In genomic region chr19:3766520-3766919, GRCh38 we compare ENCODE assay signal across 16 cellular contexts. TPM values are rescaled to one million over a fixed set of nuclear protein-coding genes. Genes with fewer than 3 reads are reported as not detected.
DNase-seq lines count a peak whose midpoint lies in the region; ATAC-seq, FAIRE-seq and TF ChIP-seq lines count a peak whose summit lies in the region.
"Had no signal": no experiment of that assay in that cellular context is flagged by ENCODE, and none has a peak within 500 bp of the region (broad histone marks: within the 10 kb centered on the region; RNA-seq: fewer than 3 reads in every experiment).

No MANE protein-coding gene starts in this region.

- H4K20me1 ChIP-seq in GM12878 (ENCODE audit: control insufficient read depth, insufficient read depth), result no peaks in the 10 kb centered on the region

- intact Hi-C loops in natural killer cell (cut with micrococcal nuclease) (no loop called here), GM12878 (cut with micrococcal nuclease; ENCODE audit: unreplicated experiment) (no loop called here), transverse colon (cut with DNase I; ENCODE audit: low total_unique reads) (no loop called here)

- no peak for FAIRE-seq in GM12878 (lab: Jason Lieb, UNC)

- H3K4me3 ChIP-seq in GM12878 (no peak overlapping the region), transverse colon (no peak overlapping the region)
- H3K4me3 ChIP-seq: esophagus muscularis mucosa had no signal

- TF ChIP-seq EP300 in GM12878 (IDR thresholded peaks at IDR 0.05; ENCODE audit: borderline replicate concordance in 1 of 2, control insufficient read depth in 1 of 2, low read depth in 2 of 2, low read length in 2 of 2) (no peak), transverse colon (IDR thresholded peaks at IDR 0.05; ENCODE audit: low read depth) (no peak)

- CTCF ChIA-PET in GM12878 (lab: Yijun Ruan, JAX), result no interaction called here

- no peak overlapping the region for H3K9ac ChIP-seq in GM12878 (ENCODE audit: control insufficient read depth, insufficient read depth, low read length)

- H3K36me3 ChIP-seq in GM12878 (ENCODE audit: control insufficient read depth in 2 of 2, insufficient read depth in 2 of 2, low read length in 1 of 2) (peaks cover 0 to 18% of the 10 kb centered on the region in 2 experiments; a peak in 2 of 4 replicates), transverse colon (peaks cover 0 to 8% (median 2%) of the 10 kb centered on the region in 4 donors)

- TF ChIP-seq POLR2A in GM12878 (IDR thresholded peaks at IDR 0.05; ENCODE audit: low read depth, low read length) (no peak), transverse colon (IDR thresholded peaks at IDR 0.05) (no peak)

- 37% methylated on average over 7 of the region's 7 CpGs for WGBS in GM12878 (ENCODE audit: insufficient coverage, insufficient replicate concordance, low lambda C conversion rate, missing lambda C conversion rate)
- 86 to 90% methylated on average over 2 to 7 of the region's 7 CpGs for WGBS in transverse colon (ENCODE audit: low coverage in 1 of 2), 2 donors

- H3K27me3 ChIP-seq in GM12878 (replicated peaks in 1 of 2; ENCODE audit: control insufficient read depth in 2 of 2, insufficient read depth in 2 of 2, low read length in 1 of 2) (no peaks in the 10 kb centered on the region), transverse colon (no peaks in the 10 kb centered on the region)

- H3K79me2 ChIP-seq in GM12878 (ENCODE audit: control insufficient read depth, insufficient read depth, low read length), result peaks cover 7% of the 10 kb centered on the region

- no peaks in the 10 kb centered on the region for H3K9me3 ChIP-seq in GM12878 (replicated peaks; ENCODE audit: control insufficient read depth, insufficient read depth, low read length)
- no peaks in the 10 kb centered on the region for H3K9me3 ChIP-seq in transverse colon
- H3K9me3 ChIP-seq: esophagus muscularis mucosa had no signal

- RAD21 ChIA-PET in GM12878 (lab: Charles Lee; ENCODE audit: unreplicated experiment), result no interaction called here

- no peaks in the 10 kb centered on the region for H3K36me3 Mint-ChIP-seq in natural killer cell treated with Interleukin-12 subunit alpha and Interleukin-12 subunit beta and Interleukin-15 and Interleukin-18, amount 100 ng/mL, for 72 hours
- no peaks in the 10 kb centered on the region for H3K36me3 Mint-ChIP-seq in natural killer cell

- H3K4me2 ChIP-seq in GM12878 (ENCODE audit: control insufficient read depth, insufficient read depth), result no peak overlapping the region

- POLR2A ChIA-PET in GM12878 (lab: Charles Lee), result interaction anchor here (0.6 kb wide), 1 partner anchor 858 kb away, joined by 8 read pairs; no protein-coding TSS in a partner anchor

- H3K27me3 Mint-ChIP-seq in natural killer cell treated with Interleukin-12 subunit alpha and Interleukin-12 subunit beta and Interleukin-15 and Interleukin-18, amount 100 ng/mL, for 72 hours, result no peaks in the 10 kb centered on the region
- H3K27me3 Mint-ChIP-seq in natural killer cell (ENCODE audit: low read depth in 2 of 2), result no peaks in the 10 kb centered on the region

- H3K27ac ChIP-seq in GM12878 (ENCODE audit: control insufficient read depth, insufficient read depth) (peak overlapping the region; percentile 10; the same call in 1 of the 2 replicates), transverse colon (no peak overlapping the region)
- H3K27ac ChIP-seq: esophagus muscularis mucosa had no signal

- TF ChIP-seq CTCF in natural killer cell (IDR thresholded peaks at IDR 0.05), result no peak
- TF ChIP-seq CTCF in GM12878 (IDR thresholded peaks at IDR 0.05 in 2 of 3, conservative IDR thresholded peaks at IDR 0.05 in 1 of 3; ENCODE audit: control insufficient read depth in 2 of 3, extremely low read depth in 1 of 3, insufficient read depth in 1 of 3, low read depth in 3 of 3, low read length in 3 of 3), result no peak
- no peak for TF ChIP-seq CTCF in transverse colon (IDR thresholded peaks at IDR 0.05)

- no peaks in the 10 kb centered on the region for H3K9me3 Mint-ChIP-seq in natural killer cell treated with Interleukin-12 subunit alpha and Interleukin-12 subunit beta and Interleukin-15 and Interleukin-18, amount 100 ng/mL, for 72 hours
- no peaks in the 10 kb centered on the region for H3K9me3 Mint-ChIP-seq in natural killer cell

- peak overlapping the region; percentile 92 for H3K27ac Mint-ChIP-seq in natural killer cell treated with Interleukin-12 subunit alpha and Interleukin-12 subunit beta and Interleukin-15 and Interleukin-18, amount 100 ng/mL, for 72 hours
- H3K27ac Mint-ChIP-seq in natural killer cell, result peak overlapping the region in 1 of 2 donors; percentile 76

- peak overlapping the region; percentile 78 for H3K4me3 Mint-ChIP-seq in natural killer cell treated with Interleukin-12 subunit alpha and Interleukin-12 subunit beta and Interleukin-15 and Interleukin-18, amount 100 ng/mL, for 72 hours
- H3K4me3 Mint-ChIP-seq in natural killer cell, result no peak overlapping the region

- no peak for DNase-seq in natural killer cell treated with Interleukin-12 subunit alpha and Interleukin-12 subunit beta and Interleukin-15 and Interleukin-18, amount 100 ng/mL, for 72 hours (ENCODE audit: low spot score)
- DNase-seq in natural killer cell, result no peak
- DNase-seq in GM12878 (ENCODE audit: low read depth, low spot score), result no peak
- DNase-seq in germinal center (ENCODE audit: low spot score), result no peak
- no peak for DNase-seq in transverse colon
- DNase-seq: dermis blood vessel endothelial cell, NCI-H2029 treated with DMSO at 0.1 percent for 48 hours, NCI-H524 treated with DMSO at 0.1 percent for 48 hours had no signal

- H3K4me1 ChIP-seq in GM12878 (ENCODE audit: control insufficient read depth, insufficient read depth, low read length) (peaks cover 4% of the 10 kb centered on the region; the same call in 1 of the 2 replicates), transverse colon (peaks cover 0 to 18% (median 12%) of the 10 kb centered on the region in 4 donors)

- peaks cover 23 to 25% of the 10 kb centered on the region in 2 donors for H3K4me1 Mint-ChIP-seq in natural killer cell treated with Interleukin-12 subunit alpha and Interleukin-12 subunit beta and Interleukin-15 and Interleukin-18, amount 100 ng/mL, for 72 hours (ENCODE audit: low read depth in 2 of 2)
- peaks cover 19 to 24% of the 10 kb centered on the region in 2 donors for H3K4me1 Mint-ChIP-seq in natural killer cell

- BruUV-seq in GM12878 (replicated peaks; lab: Mats Ljungman, UMichigan), result no TSS peak

- TF ChIP-seq RAD21 in GM12878 (IDR thresholded peaks at IDR 0.05; ENCODE audit: insufficient read depth, low read depth, low read length), result no peak

- in situ Hi-C loops in GM12878 (cut with MboI) (no loop called here), transverse colon (cut with MboI; ENCODE audit: low pct_ligation_motif_present in 1 of 4, low pct_unique_long_range_greater_than_20kb in 1 of 4, low sequenced_read_pairs in 3 of 4) (no loop called here)

- SMC1A ChIA-PET in GM12878 (lab: Charles Lee; ENCODE audit: uncharacterized antibody, unreplicated experiment), result no interaction called here

- H2AFZ ChIP-seq in GM12878 (ENCODE audit: control insufficient read depth, low read depth, low read length), result no peak overlapping the region

- no peak for ATAC-seq in natural killer cell treated with Interleukin-12 subunit alpha and Interleukin-12 subunit beta and Interleukin-15 and Interleukin-18, amount 100 ng/mL, for 72 hours
- ATAC-seq in natural killer cell, result no peak
- ATAC-seq in GM12878, result no peak
- no peak for ATAC-seq in GM21529 (IDR thresholded peaks at IDR 0.05; ENCODE audit: unreplicated experiment)
- ATAC-seq: SK-N-SH treated with all-trans-retinoic acid at 6 μM for 48 hours had no signal

RNA-seq across cellular contexts. Expression of gene MRPL54, which starts 4.0 kb away (rescaled TPM):
- total RNA-seq in natural killer cell treated with Interleukin-12 subunit alpha and Interleukin-12 subunit beta and Interleukin-15 and Interleukin-18, amount 100 ng/mL, for 72 hours, result 10 to 100 TPM; 58.5 to 75.1 TPM
- 10 to 100 TPM; 54.1 to 60.5 (median 55.5) TPM for total RNA-seq in natural killer cell
- total RNA-seq in GM12878 (2013; cell fraction: nucleolus; rRNA removed), result 2.3 and 4.9 TPM in 2 replicates
- 81.9 and 86.2 TPM in 2 replicates for total RNA-seq in GM12878 (2014; rRNA removed)
- 73.2 and 77.4 TPM in 2 replicates for total RNA-seq in GM12878 (2014; rRNA removed; fragmentation: Illumina TruSeq; extraction: Trizol)
- total RNA-seq in GM12878 (2021), result 72.9 and 75.5 TPM in 2 replicates
- 36.4 TPM for polyA plus RNA-seq in GM12878 (2011; ENCODE audit: low read depth)
- 39.4 and 61.6 TPM in 2 replicates for polyA plus RNA-seq in GM12878 (2011; rRNA removed)
- 108 and 146 TPM in 2 replicates for polyA plus RNA-seq in GM12878 (2011; cell fraction: cytosol; rRNA removed)
- 42.6 and 53.5 TPM in 2 replicates for polyA plus RNA-seq in GM12878 (2011; cell fraction: nucleus; rRNA removed)
- polyA plus RNA-seq in GM12878 (2012), result 44.9 and 55.2 TPM in 2 replicates
- polyA plus RNA-seq in GM12878 (2014; fragmentation: Illumina TruSeq; extraction: Trizol), result 14.3 and 46.5 TPM in 2 replicates
- polyA plus RNA-seq in GM12878 (2014; fragmentation: Nextera tagmentation; extraction: Ambion mirVana), result 10 to 100 TPM in 1 of 2 experiments, 1 to 10 TPM in 1; 3.1 to 14.9 TPM
- polyA plus RNA-seq in GM12878 (2014; rRNA removed), result 78.3 and 107 TPM in 2 replicates
- 10 to 100 TPM; 86.3 to 98.7 TPM for polyA plus RNA-seq in GM12878 (2016; fragmentation: Nextera tagmentation; extraction: Ambion mirVana)
- polyA minus RNA-seq in GM12878 (2011; rRNA and poly(A)+ RNA removed), result 6.1 and 12.8 TPM in 2 replicates
- polyA minus RNA-seq in GM12878 (2011; cell fraction: cytosol; rRNA and poly(A)+ RNA removed), result 7.8 and 10.6 TPM in 2 replicates
- 5.4 and 7.7 TPM in 2 replicates for polyA minus RNA-seq in GM12878 (2011; cell fraction: nucleus; rRNA and poly(A)+ RNA removed)
- 10 to 100 TPM; 38.0 to 72.2 (median 52.1) TPM for total RNA-seq in transverse colon

RNA-seq across cellular contexts. Expression of gene APBA3, which starts 5.0 kb away (rescaled TPM):
- 10 to 100 TPM; 40.6 to 55.4 TPM for total RNA-seq in natural killer cell treated with Interleukin-12 subunit alpha and Interleukin-12 subunit beta and Interleukin-15 and Interleukin-18, amount 100 ng/mL, for 72 hours
- total RNA-seq in natural killer cell, result 10 to 100 TPM; 39.9 to 53.6 (median 43.8) TPM
- 58.3 and 70.4 TPM in 2 replicates for total RNA-seq in GM12878 (2013; cell fraction: nucleolus; rRNA removed)
- total RNA-seq in GM12878 (2014; rRNA removed), result 29.4 and 29.6 TPM in 2 replicates
- 8.7 and 11.5 TPM in 2 replicates for total RNA-seq in GM12878 (2014; rRNA removed; fragmentation: Illumina TruSeq; extraction: Trizol)
- 24.7 and 27.0 TPM in 2 replicates for total RNA-seq in GM12878 (2021)
- 8.7 TPM for polyA plus RNA-seq in GM12878 (2011; ENCODE audit: low read depth)
- 5.8 and 13.4 TPM in 2 replicates for polyA plus RNA-seq in GM12878 (2011; rRNA removed)
- 21.6 and 28.8 TPM in 2 replicates for polyA plus RNA-seq in GM12878 (2011; cell fraction: cytosol; rRNA removed)
- polyA plus RNA-seq in GM12878 (2011; cell fraction: nucleus; rRNA removed), result 80.2 and 82.1 TPM in 2 replicates
- polyA plus RNA-seq in GM12878 (2012), result 21.4 and 25.3 TPM in 2 replicates
- polyA plus RNA-seq in GM12878 (2014; fragmentation: Illumina TruSeq; extraction: Trizol), result 1.9 and 8.8 TPM in 2 replicates
- polyA plus RNA-seq in GM12878 (2014; fragmentation: Nextera tagmentation; extraction: Ambion mirVana), result under 1 TPM; 0.31 to 0.91 TPM
- 36.4 and 40.4 TPM in 2 replicates for polyA plus RNA-seq in GM12878 (2014; rRNA removed)
- polyA plus RNA-seq in GM12878 (2016; fragmentation: Nextera tagmentation; extraction: Ambion mirVana), result 10 to 100 TPM; 23.2 to 27.3 TPM
- 8.6 and 22.0 TPM in 2 replicates for polyA minus RNA-seq in GM12878 (2011; rRNA and poly(A)+ RNA removed)
- polyA minus RNA-seq in GM12878 (2011; cell fraction: cytosol; rRNA and poly(A)+ RNA removed), result 9.4 and 10.7 TPM in 2 replicates
- 22.6 and 33.4 TPM in 2 replicates for polyA minus RNA-seq in GM12878 (2011; cell fraction: nucleus; rRNA and poly(A)+ RNA removed)
- total RNA-seq in transverse colon, result 100 to 1,000 TPM in 2 of 4 donors, 10 to 100 TPM in 2; 24.0 to 284 (median 95.7) TPM

RNA-seq across cellular contexts. Expression of gene RAX2, which starts 5.5 kb away (rescaled TPM):
- under 1 TPM in 1 of 2 donors, not detected in 1; 0.21 TPM for total RNA-seq in natural killer cell treated with Interleukin-12 subunit alpha and Interleukin-12 subunit beta and Interleukin-15 and Interleukin-18, amount 100 ng/mL, for 72 hours
- not detected for total RNA-seq in natural killer cell
- not detected in 2 replicates for total RNA-seq in GM12878 (2013; cell fraction: nucleolus; rRNA removed)
- not detected in 2 replicates for total RNA-seq in GM12878 (2014; rRNA removed)
- total RNA-seq in GM12878 (2014; rRNA removed; fragmentation: Illumina TruSeq; extraction: Trizol), result not detected in 2 replicates
- not detected in 2 replicates for total RNA-seq in GM12878 (2021)
- polyA plus RNA-seq in GM12878 (2011; ENCODE audit: low read depth), result not detected
- polyA plus RNA-seq in GM12878 (2011; rRNA removed), result not detected in 2 replicates
- polyA plus RNA-seq in GM12878 (2011; cell fraction: cytosol; rRNA removed), result not detected in 2 replicates
- not detected in 2 replicates for polyA plus RNA-seq in GM12878 (2011; cell fraction: nucleus; rRNA removed)
- polyA plus RNA-seq in GM12878 (2012), result not detected in 2 replicates
- not detected in 2 replicates for polyA plus RNA-seq in GM12878 (2014; fragmentation: Illumina TruSeq; extraction: Trizol)
- not detected for polyA plus RNA-seq in GM12878 (2014; fragmentation: Nextera tagmentation; extraction: Ambion mirVana)
- polyA plus RNA-seq in GM12878 (2014; rRNA removed), result not detected in 2 replicates
- polyA plus RNA-seq in GM12878 (2016; fragmentation: Nextera tagmentation; extraction: Ambion mirVana), result not detected
- not detected in 2 replicates for polyA minus RNA-seq in GM12878 (2011; rRNA and poly(A)+ RNA removed)
- not detected in 2 replicates for polyA minus RNA-seq in GM12878 (2011; cell fraction: cytosol; rRNA and poly(A)+ RNA removed)
- polyA minus RNA-seq in GM12878 (2011; cell fraction: nucleus; rRNA and poly(A)+ RNA removed), result not detected in 2 replicates
- total RNA-seq in transverse colon, result not detected
- total RNA-seq: dermis blood vessel endothelial cell, esophagus muscularis mucosa, HT-29, kidney epithelial cell, M059J, mucosa of gallbladder, posterior vena cava had no signal

RNA-seq across cellular contexts. Expression of gene MATK, which starts 19.7 kb away (rescaled TPM):
- 10 to 100 TPM; 58.5 to 61.9 TPM for total RNA-seq in natural killer cell treated with Interleukin-12 subunit alpha and Interleukin-12 subunit beta and Interleukin-15 and Interleukin-18, amount 100 ng/mL, for 72 hours
- total RNA-seq in natural killer cell (100 to 1,000 TPM; 269 to 353 (median 317) TPM), GM12878 (2014; rRNA removed) (1.8 and 1.9 TPM in 2 replicates), GM12878 (2014; rRNA removed; fragmentation: Illumina TruSeq; extraction: Trizol) (0.37 and 0.72 TPM in 2 replicates), GM12878 (2021) (1.6 and 1.8 TPM in 2 replicates), transverse colon (1 to 10 TPM in 2 of 4 donors, under 1 TPM in 1, not detected in 1; 0.60 to 6.1 (median 2.9) TPM)
- 4.8 and 7.6 TPM in 2 replicates for total RNA-seq in GM12878 (2013; cell fraction: nucleolus; rRNA removed)
- polyA plus RNA-seq in GM12878 (2011; ENCODE audit: low read depth), result 0.35 TPM
- polyA plus RNA-seq in GM12878 (2011; rRNA removed) (1.4 and 2.2 TPM in 2 replicates), GM12878 (2014; fragmentation: Illumina TruSeq; extraction: Trizol) (0.38 TPM in 1 of 2 replicates, not detected in the other), GM12878 (2014; fragmentation: Nextera tagmentation; extraction: Ambion mirVana) (not detected), GM12878 (2014; rRNA removed) (1.6 TPM in 2 replicates), GM12878 (2016; fragmentation: Nextera tagmentation; extraction: Ambion mirVana) (under 1 TPM; 0.24 to 0.71 TPM)
- 3.2 and 5.0 TPM in 2 replicates for polyA plus RNA-seq in GM12878 (2011; cell fraction: cytosol; rRNA removed)
- 7.0 and 7.2 TPM in 2 replicates for polyA plus RNA-seq in GM12878 (2011; cell fraction: nucleus; rRNA removed)
- polyA plus RNA-seq in GM12878 (2012), result 0.41 and 1.4 TPM in 2 replicates
- polyA minus RNA-seq in GM12878 (2011; rRNA and poly(A)+ RNA removed), result 2.3 and 2.6 TPM in 2 replicates
- polyA minus RNA-seq in GM12878 (2011; cell fraction: cytosol; rRNA and poly(A)+ RNA removed), result 1.4 and 2.9 TPM in 2 replicates
- polyA minus RNA-seq in GM12878 (2011; cell fraction: nucleus; rRNA and poly(A)+ RNA removed), result 2.2 TPM in 2 replicates
- total RNA-seq: M059J had no signal

RNA-seq across cellular contexts. Expression of gene TJP3, which starts 58.3 kb away (rescaled TPM):
- total RNA-seq in natural killer cell treated with Interleukin-12 subunit alpha and Interleukin-12 subunit beta and Interleukin-15 and Interleukin-18, amount 100 ng/mL, for 72 hours, result 1 to 10 TPM in 1 of 2 donors, under 1 TPM in 1; 0.57 to 2.1 TPM
- 1 to 10 TPM; 1.1 to 2.9 (median 1.3) TPM for total RNA-seq in natural killer cell
- not detected in 2 replicates for total RNA-seq in GM12878 (2013; cell fraction: nucleolus; rRNA removed)
- total RNA-seq in GM12878 (2014; rRNA removed), result not detected in 2 replicates
- total RNA-seq in GM12878 (2014; rRNA removed; fragmentation: Illumina TruSeq; extraction: Trizol), result not detected in 2 replicates
- 0.16 and 0.41 TPM in 2 replicates for total RNA-seq in GM12878 (2021)
- not detected for polyA plus RNA-seq in GM12878 (2011; ENCODE audit: low read depth)
- 0.06 and 0.18 TPM in 2 replicates for polyA plus RNA-seq in GM12878 (2011; rRNA removed)
- 0.07 and 0.12 TPM in 2 replicates for polyA plus RNA-seq in GM12878 (2011; cell fraction: cytosol; rRNA removed)
- 0.19 and 0.51 TPM in 2 replicates for polyA plus RNA-seq in GM12878 (2011; cell fraction: nucleus; rRNA removed)
- 0.18 TPM in 1 of 2 replicates, not detected in the other for polyA plus RNA-seq in GM12878 (2012)
- not detected in 2 replicates for polyA plus RNA-seq in GM12878 (2014; fragmentation: Illumina TruSeq; extraction: Trizol)
- polyA plus RNA-seq in GM12878 (2014; fragmentation: Nextera tagmentation; extraction: Ambion mirVana), result not detected
- polyA plus RNA-seq in GM12878 (2014; rRNA removed), result 0.03 and 0.04 TPM in 2 replicates
- polyA plus RNA-seq in GM12878 (2016; fragmentation: Nextera tagmentation; extraction: Ambion mirVana), result 1 to 10 TPM in 1 of 2 experiments, not detected in 1; 1.2 TPM
- 0.05 TPM in 1 of 2 replicates, not detected in the other for polyA minus RNA-seq in GM12878 (2011; rRNA and poly(A)+ RNA removed)
- polyA minus RNA-seq in GM12878 (2011; cell fraction: cytosol; rRNA and poly(A)+ RNA removed), result 0.80 TPM in 1 of 2 replicates, not detected in the other
- polyA minus RNA-seq in GM12878 (2011; cell fraction: nucleus; rRNA and poly(A)+ RNA removed), result 0.48 TPM in 1 of 2 replicates, not detected in the other
- 100 to 1,000 TPM; 234 to 894 (median 282) TPM for total RNA-seq in transverse colon
